ENCODE assay signal across 12 cellular contexts in genomic region chr6:111685506-111685905, GRCh38.
DNase-seq lines count a peak whose midpoint lies in the region; ATAC-seq and TF ChIP-seq lines count a peak whose summit lies in the region.
"Had no signal": no experiment of that assay in that cellular context is flagged by ENCODE, and none has a peak within 500 bp of the region (broad histone marks: within the 10 kb centered on the region; RNA-seq: fewer than 3 reads in every experiment).

No MANE protein-coding gene starts in this region.

- no peak for TF ChIP-seq POLR2A in thyroid gland (IDR thresholded peaks at IDR 0.05)

- no peaks in the 10 kb centered on the region for H3K27me3 Mint-ChIP-seq in activated naive CD4-positive, alpha-beta T cell treated with anti-CD3 and anti-CD28 coated beads, Interleukin-2, amount 10 ng/mL, durations not matched to agents 7 days and 5 days
- H3K27me3 Mint-ChIP-seq in brain = no peaks in the 10 kb centered on the region

- no peak overlapping the region for H3K4me2 ChIP-seq in hepatocyte

- WGBS in thyroid gland, 2 donors = 68 to 81% methylated on average over 2 of the region's 2 CpGs
- 83% methylated on average over 2 of the region's 2 CpGs for whole genome bisulfite sequencing in hepatocyte (ENCODE audit: low lambda C conversion rate, missing lambda C conversion rate)

- intact Hi-C loops in thyroid gland (cut with DNase I) = no loop called here

- H3K9me3 Mint-ChIP-seq in activated naive CD4-positive, alpha-beta T cell treated with anti-CD3 and anti-CD28 coated beads, Interleukin-2, amount 10 ng/mL, durations not matched to agents 7 days and 5 days = no peaks in the 10 kb centered on the region
- no peaks in the 10 kb centered on the region for H3K9me3 Mint-ChIP-seq in brain

- TF ChIP-seq CTCF in brain (conservative IDR thresholded peaks at IDR 0.05) (no peak), thyroid gland (IDR thresholded peaks at IDR 0.05) (no peak), hepatocyte (IDR thresholded peaks at IDR 0.05; ENCODE audit: poor library complexity) (no peak)

- H3K4me1 Mint-ChIP-seq in activated naive CD4-positive, alpha-beta T cell treated with anti-CD3 and anti-CD28 coated beads, Interleukin-2, amount 10 ng/mL, durations not matched to agents 7 days and 5 days = peaks cover 23% of the 10 kb centered on the region
- H3K4me1 Mint-ChIP-seq in brain = peaks cover 82% of the 10 kb centered on the region

- H3K36me3 Mint-ChIP-seq in activated naive CD4-positive, alpha-beta T cell treated with anti-CD3 and anti-CD28 coated beads, Interleukin-2, amount 10 ng/mL, durations not matched to agents 7 days and 5 days = peaks cover 71% of the 10 kb centered on the region
- H3K36me3 Mint-ChIP-seq in brain = peaks cover 73% of the 10 kb centered on the region

- DNase-seq in activated naive CD4-positive, alpha-beta T cell treated with anti-CD3 and anti-CD28 coated beads, Interleukin-2, amount 10 ng/mL, durations not matched to agents 7 days and 5 days = no peak
- DNase-seq in activated naive CD4-positive, alpha-beta T cell treated with anti-CD3 and anti-CD28 coated beads, Interleukin-2, amount 50 U/mL, for 16 hours = no peak
- DNase-seq in thyroid gland = no peak
- DNase-seq in hepatocyte (ENCODE audit: low spot score) = no peak
- no peak for DNase-seq in DMS53 (lab: John Stamatoyannopoulos, UW)
- DNase-seq: activated CD8-positive, alpha-beta memory T cell treated with anti-CD3 and anti-CD28 coated beads, Interleukin-2, amount 50 U/mL, for 4 hours; Kasumi-1; stimulated activated CD4-positive, alpha-beta T cell treated with anti-CD3 and anti-CD28 coated beads, Interleukin-4, amount 100 ng/mL, for 4 hours had no signal

- H3K4me3 Mint-ChIP-seq in activated naive CD4-positive, alpha-beta T cell treated with anti-CD3 and anti-CD28 coated beads, Interleukin-2, amount 10 ng/mL, durations not matched to agents 7 days and 5 days = no peak overlapping the region
- H3K4me3 Mint-ChIP-seq in brain = peak overlapping the region; percentile 48 to 84 (median 77)

- CTCF ChIA-PET in activated naive CD4-positive, alpha-beta T cell treated with anti-CD3 and anti-CD28 coated beads, Interleukin-2, amount 10 ng/mL, durations not matched to agents 7 days and 5 days (lab: Charles Lee) = interaction anchor here (1.0 kb wide), 2 partner anchors 406 to 426 kb away, joined by 3 to 4 read pairs; a partner anchor contains a TSS

- H3K27ac Mint-ChIP-seq in activated naive CD4-positive, alpha-beta T cell treated with anti-CD3 and anti-CD28 coated beads, Interleukin-2, amount 10 ng/mL, durations not matched to agents 7 days and 5 days = peak overlapping the region; percentile 35
- H3K27ac Mint-ChIP-seq in brain = peak overlapping the region; percentile 68 to 96 (median 94)

- H3K79me2 ChIP-seq in hepatocyte = no peaks in the 10 kb centered on the region

- no peaks in the 10 kb centered on the region for H3K9me2 ChIP-seq in hepatocyte (replicated peaks; ENCODE audit: insufficient read depth)

- no peak for ATAC-seq in HG02798 (IDR thresholded peaks at IDR 0.05; ENCODE audit: poor library complexity, unreplicated experiment)

- H4K20me1 ChIP-seq in hepatocyte (ENCODE audit: insufficient read depth, poor library complexity, severe bottlenecking) = no peaks in the 10 kb centered on the region

- H3K9me3 ChIP-seq in muscle layer of duodenum (ENCODE audit: control insufficient read depth in 1 of 2, low read length in 2 of 2) (no peaks in the 10 kb centered on the region), thyroid gland (no peaks in the 10 kb centered on the region), hepatocyte (ENCODE audit: low read depth) (no peaks in the 10 kb centered on the region)
- H3K9me3 ChIP-seq: Peyer's patch had no signal

- H3K4me1 ChIP-seq in muscle layer of duodenum (ENCODE audit: control insufficient read depth in 1 of 2, insufficient read depth in 2 of 2, low read length in 2 of 2) = peaks cover 5 to 12% of the 10 kb centered on the region in 2 donors
- peaks cover 0 to 44% of the 10 kb centered on the region in 2 donors for H3K4me1 ChIP-seq in thyroid gland
- no peaks in the 10 kb centered on the region for H3K4me1 ChIP-seq in hepatocyte (ENCODE audit: insufficient read depth)

- no peaks in the 10 kb centered on the region for H3K27me3 ChIP-seq in muscle layer of duodenum (ENCODE audit: low read depth, low read length)
- H3K27me3 ChIP-seq in thyroid gland = no peaks in the 10 kb centered on the region
- no peaks in the 10 kb centered on the region for H3K27me3 ChIP-seq in hepatocyte
- H3K27me3 ChIP-seq: Peyer's patch had no signal

- H3K27ac ChIP-seq in muscle layer of duodenum (ENCODE audit: low read length) (peak overlapping the region; percentile 41), thyroid gland (peak overlapping the region in 2 of 3 donors; percentile 50 to 68), hepatocyte (no peak overlapping the region)

- no peak overlapping the region for H3K4me3 ChIP-seq in muscle layer of duodenum (ENCODE audit: low read depth in 1 of 2, low read length in 2 of 2)
- no peak overlapping the region for H3K4me3 ChIP-seq in thyroid gland (replicated peaks in 1 of 3)
- H3K4me3 ChIP-seq in hepatocyte = no peak overlapping the region

- peaks cover 0 to 5% of the 10 kb centered on the region in 2 donors for H3K36me3 ChIP-seq in muscle layer of duodenum (ENCODE audit: control insufficient read depth in 1 of 2, insufficient read depth in 2 of 2, low read length in 2 of 2)
- no peaks in the 10 kb centered on the region for H3K36me3 ChIP-seq in thyroid gland
- H3K36me3 ChIP-seq in hepatocyte (replicated peaks; ENCODE audit: insufficient read depth, low read depth) = no peaks in the 10 kb centered on the region

- no peak overlapping the region for H2AFZ ChIP-seq in hepatocyte
